In the genomic region with DNA sequence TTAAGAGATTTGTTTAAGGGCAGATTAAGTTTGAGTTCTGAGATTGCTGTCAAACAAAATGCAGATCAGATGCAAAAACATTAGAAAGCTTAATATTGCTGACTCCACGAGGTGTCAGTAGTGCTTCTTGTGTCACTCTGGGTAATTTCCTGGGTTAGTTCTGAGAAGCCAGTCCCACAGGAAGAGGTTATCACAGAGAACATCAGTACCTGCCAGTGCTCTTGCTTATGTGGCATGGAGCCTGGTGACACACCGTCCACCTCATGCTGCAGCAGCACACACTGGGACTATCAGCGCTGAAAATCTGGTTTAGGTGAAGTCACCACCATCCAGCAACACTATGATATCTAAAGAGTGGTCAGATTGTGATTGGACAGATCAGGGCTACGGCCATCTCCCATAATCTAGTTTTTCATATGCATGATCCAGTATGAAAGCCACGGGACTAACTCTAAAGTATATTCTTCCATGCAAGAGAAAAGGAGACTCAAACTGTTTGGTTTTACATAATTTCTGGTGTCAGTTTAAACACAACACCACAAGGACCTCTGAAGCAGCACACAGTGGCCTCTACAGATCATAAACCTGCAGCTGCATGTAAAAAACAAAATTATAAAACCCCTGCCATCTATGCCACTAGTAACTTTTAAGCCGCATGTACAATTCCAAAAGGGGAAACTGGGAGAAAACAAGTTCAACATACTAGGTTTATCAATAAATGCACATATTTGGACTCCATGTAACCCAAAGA, we compare ENCODE assay signal across 8 cellular contexts. TPM values are rescaled to one million over a fixed set of nuclear protein-coding genes. Genes with fewer than 3 reads are reported as not detected.
A peak's percentile ranks its signal among the peaks of the same experiment; 100 is the strongest.
DNase-seq lines count a peak whose midpoint lies in the region; ATAC-seq, FAIRE-seq and TF ChIP-seq lines count a peak whose summit lies in the region.

No MANE protein-coding gene starts in this region.

- H3K9ac ChIP-seq in mesendoderm (ENCODE audit: low read length) = no peak overlapping the region

- intact Hi-C loops in posterior vena cava (cut with DNase I) = no loop called here

- TF ChIP-seq CTCF in GM12873 (IDR thresholded peaks at IDR 0.05; ENCODE audit: insufficient read depth, low read depth, low read length, missing control alignments) = peak; percentile 76
- TF ChIP-seq CTCF in VCaP (conservative IDR thresholded peaks at IDR 0.05) = peak; percentile 82
- peak; percentile 56 for TF ChIP-seq CTCF in bronchial epithelial cell (IDR thresholded peaks at IDR 0.05; ENCODE audit: insufficient read depth, low read length, severe bottlenecking)

- H3K56ac ChIP-seq in mesendoderm (ENCODE audit: low read length) = no peak overlapping the region

- no peak overlapping the region for H4K5ac ChIP-seq in mesendoderm (ENCODE audit: low read length)

- DNase-seq in KG1 (lab: John Stamatoyannopoulos, UW) = peak; percentile 8
- peak; percentile 73 for DNase-seq in bronchial epithelial cell (ENCODE audit: low read depth)
- peak; percentile 62 for DNase-seq in mesendoderm
- peak; percentile 78 for DNase-seq in superior temporal gyrus (ENCODE audit: extremely low spot score)
- DNase-seq in posterior vena cava (ENCODE audit: low spot score) = no peak

- H3K27ac ChIP-seq in VCaP = peak overlapping the region; percentile 68
- H3K27ac ChIP-seq in mesendoderm (ENCODE audit: low read depth, low read length) = no peak overlapping the region

- H2BK15ac ChIP-seq in mesendoderm (replicated peaks; ENCODE audit: low read depth) = no peak overlapping the region

- no peak overlapping the region for H4K8ac ChIP-seq in mesendoderm (ENCODE audit: low read depth, low read length)

- no peak overlapping the region for H3K18ac ChIP-seq in mesendoderm (ENCODE audit: low read length)

- H2BK5ac ChIP-seq in mesendoderm (ENCODE audit: low read length) = no peak overlapping the region

- no peaks in the 10 kb centered on the region for H3K79me2 ChIP-seq in mesendoderm (ENCODE audit: control insufficient read depth, insufficient read depth, low read length)

- H3K36me3 ChIP-seq in bronchial epithelial cell (ENCODE audit: control insufficient read depth, insufficient read depth, low read length) (peaks cover 1% of the 10 kb centered on the region), mesendoderm (ENCODE audit: control insufficient read depth, insufficient read depth, low read length) (no peaks in the 10 kb centered on the region)

- FAIRE-seq in bronchial epithelial cell (lab: Jason Lieb, UNC) = no peak

- H3K4me3 ChIP-seq in bronchial epithelial cell (ENCODE audit: low read depth, low read length) (no peak overlapping the region), mesendoderm (ENCODE audit: low read length) (no peak overlapping the region)

- H3K27me3 ChIP-seq in bronchial epithelial cell (ENCODE audit: control insufficient read depth, insufficient read depth, low read length) (no peaks in the 10 kb centered on the region), mesendoderm (ENCODE audit: insufficient read depth, low read length, poor library complexity) (no peaks in the 10 kb centered on the region)

- H3K4me2 ChIP-seq in mesendoderm (ENCODE audit: low read length) = no peak overlapping the region

- H3K4me1 ChIP-seq in mesendoderm (ENCODE audit: control insufficient read depth, low read depth, low read length) = peaks cover 1% of the 10 kb centered on the region

- no peak overlapping the region for H3K4ac ChIP-seq in mesendoderm (ENCODE audit: low read depth, low read length)

- WGBS in mesendoderm (ENCODE audit: extremely low coverage, insufficient coverage, low lambda C conversion rate) = no CpG with 5 or more reads among the region's 6 CpGs

- ATAC-seq in GM21786 (IDR thresholded peaks at IDR 0.05; ENCODE audit: unreplicated experiment) = peak; percentile 88

- no peak overlapping the region for H2AK5ac ChIP-seq in mesendoderm (ENCODE audit: low read length)

- no peak overlapping the region for H3K23ac ChIP-seq in mesendoderm (ENCODE audit: low read length)

- no peaks in the 10 kb centered on the region for H3K79me1 ChIP-seq in mesendoderm (ENCODE audit: low read length)

- no peak overlapping the region for H2BK120ac ChIP-seq in mesendoderm (ENCODE audit: low read depth, low read length)

RNA-seq across cellular contexts. Expression of gene MYO5C, which starts 36.1 kb away (rescaled TPM):
- total RNA-seq in bronchial epithelial cell = 17.8 and 19.7 TPM in 2 replicates
- 7.4 TPM for polyA plus RNA-seq in mesendoderm (2013, experiment 1 of 2)
- polyA plus RNA-seq in mesendoderm (2013, experiment 2 of 2) = 8.0 TPM
- 10 to 100 TPM in 1 of 2 donors, 1 to 10 TPM in 1; 8.6 to 11.1 TPM for total RNA-seq in posterior vena cava
